Comparison of ENCODE assay signal across 19 cellular contexts in genomic region chr1:241451981-241452380, GRCh38.
"Had no signal": no experiment of that assay in that cellular context is flagged by ENCODE, and none has a peak within 500 bp of the region (broad histone marks: within the 10 kb centered on the region; RNA-seq: fewer than 3 reads in every experiment).

No MANE protein-coding gene starts in this region.

- DNase-seq: natural killer cell; occipital lobe; ovary; posterior cingulate gyrus; psoas muscle; right cardiac atrium; right lobe of liver; sigmoid colon; small intestine; stimulated activated CD4-positive, alpha-beta T cell treated with anti-CD3 and anti-CD28 coated beads, Interleukin-15, amount 100 ng/mL, for 24 hours; stimulated activated CD4-positive, alpha-beta T cell treated with anti-CD3 and anti-CD28 coated beads, Interleukin-2, amount 100 ng/mL, for 24 hours; stimulated activated CD4-positive, alpha-beta T cell treated with anti-CD3 and anti-CD28 coated beads, Interleukin-2, amount 100 ng/mL, for 48 hours; stimulated activated CD4-positive, alpha-beta T cell treated with anti-CD3 and anti-CD28 coated beads, Interleukin-4, amount 100 ng/mL, for 24 hours; stimulated activated naive B cell treated with anti-CD40 and anti-IgM and Interleukin-4, amounts not matched to agents 10 μg/mL and 1 μg/mL and 100 μg/mL, for 72 hours; stimulated activated naive CD4-positive, alpha-beta T cell treated with Interleukin-2 at 50 U/mL for 16 hours; stomach; thyroid gland; trophoblast cell; upper lobe of left lung had no signal
